Comparison of ENCODE assay signal across 20 cellular contexts in genomic region chr6:54073487-54073886, GRCh38. TPM values are rescaled to one million over a fixed set of nuclear protein-coding genes. Genes with fewer than 3 reads are reported as not detected.
"Had no signal": no experiment of that assay in that cellular context is flagged by ENCODE, and none has a peak within 500 bp of the region (broad histone marks: within the 10 kb centered on the region; RNA-seq: fewer than 3 reads in every experiment).

No MANE protein-coding gene starts in this region.

- H3K4me3 ChIP-seq: SJSA1, SK-N-MC had no signal

- DNase-seq: KBM-7, NCI-H1092, NCI-H1436, NCI-H187, NCI-H2029, NCI-H2081 treated with DMSO at 0.1 percent for 48 hours, NCI-H2171, NCI-H226, NCI-H446, NCI-H510A, NCI-H524 treated with DMSO at 0.1 percent for 48 hours, NCI-H69, NCI-H774, Right ventricle myocardium superior, RPMI8226, SIG-M5 had no signal

- H3K4me1 ChIP-seq: SJSA1 had no signal

- H3K27me3 ChIP-seq: SJSA1 had no signal

- H3K27ac ChIP-seq: SJSA1 had no signal

- H3K36me3 ChIP-seq: SJSA1 had no signal

- H3K9me3 ChIP-seq: SJSA1 had no signal

RNA-seq across cellular contexts. Expression of gene MLIP, which starts 37.8 kb away (rescaled TPM):
- total RNA-seq: HT-29, MCF 10A, SJSA1 had no signal
